ENCODE assay signal across 9 cellular contexts in genomic region chr5:158819840-158820620, GRCh38.
DNase-seq lines count a peak whose midpoint lies in the region; ATAC-seq and TF ChIP-seq lines count a peak whose summit lies in the region.
"Had no signal": no experiment of that assay in that cellular context is flagged by ENCODE, and none has a peak within 500 bp of the region (broad histone marks: within the 10 kb centered on the region; RNA-seq: fewer than 3 reads in every experiment).

No MANE protein-coding gene starts in this region.

- H3K27ac Mint-ChIP-seq in activated CD8-positive, alpha-beta T cell treated with anti-CD3 and anti-CD28 coated beads, Interleukin-2, amount 10 ng/mL, durations not matched to agents 7 days and 5 days = no peak overlapping the region
- no peak overlapping the region for H3K27ac Mint-ChIP-seq in stimulated activated effector memory CD8-positive, alpha-beta T cell treated with anti-CD3 and anti-CD28 coated beads, Interleukin-12 subunit alpha, Interleukin-12 subunit beta, amount 100 ng/mL, for 72 hours
- H3K27ac Mint-ChIP-seq in CD8-positive, alpha-beta T cell = no peak overlapping the region

- intact Hi-C loops in A673 (cut with micrococcal nuclease; ENCODE audit: unreplicated experiment) = no loop called here
- intact Hi-C loops in CD8-positive, alpha-beta T cell (cut with DNase I, micrococcal nuclease) = no loop called here

- H3K27ac ChIP-seq in A673 (ENCODE audit: low read depth, low read length, poor library complexity, severe bottlenecking) = no peak overlapping the region
- no peak overlapping the region for H3K27ac ChIP-seq in CD8-positive, alpha-beta T cell (ENCODE audit: low read depth, low read length)

- CTCF ChIA-PET in activated CD8-positive, alpha-beta T cell treated with anti-CD3 and anti-CD28 coated beads, Interleukin-2, amount 10 ng/mL, durations not matched to agents 7 days and 5 days (lab: Charles Lee) = no interaction called here
- CTCF ChIA-PET in A673 (lab: Charles Lee) = no interaction called here
- CTCF ChIA-PET in CD8-positive, alpha-beta T cell (lab: Charles Lee) = no interaction called here

- POLR2A ChIA-PET in activated CD8-positive, alpha-beta T cell treated with anti-CD3 and anti-CD28 coated beads, Interleukin-2, amount 10 ng/mL, durations not matched to agents 7 days and 5 days (lab: Charles Lee) = no interaction called here
- POLR2A ChIA-PET in A673 (lab: Charles Lee; ENCODE audit: low non-redundant PET) = no interaction called here
- POLR2A ChIA-PET in CD8-positive, alpha-beta T cell (lab: Charles Lee) = no interaction called here

- no peaks in the 10 kb centered on the region for H3K36me3 ChIP-seq in A673 (ENCODE audit: insufficient read depth, low read length, poor library complexity, severe bottlenecking)
- H3K36me3 ChIP-seq in CD8-positive, alpha-beta T cell (ENCODE audit: insufficient read depth, low read length) = no peaks in the 10 kb centered on the region

- no peaks in the 10 kb centered on the region for H3K9me3 ChIP-seq in A673 (ENCODE audit: low read depth, low read length, poor library complexity, severe bottlenecking)
- no peaks in the 10 kb centered on the region for H3K9me3 ChIP-seq in CD8-positive, alpha-beta T cell (ENCODE audit: low read length)

- H3K36me3 Mint-ChIP-seq in activated CD8-positive, alpha-beta T cell treated with anti-CD3 and anti-CD28 coated beads, Interleukin-2, amount 10 ng/mL, durations not matched to agents 7 days and 5 days (ENCODE audit: low read depth) = peaks cover 5% of the 10 kb centered on the region
- peaks cover 4% of the 10 kb centered on the region for H3K36me3 Mint-ChIP-seq in stimulated activated effector memory CD8-positive, alpha-beta T cell treated with anti-CD3 and anti-CD28 coated beads, Interleukin-12 subunit alpha, Interleukin-12 subunit beta, amount 100 ng/mL, for 72 hours
- H3K36me3 Mint-ChIP-seq in CD8-positive, alpha-beta T cell = no peaks in the 10 kb centered on the region

- H3K27me3 Mint-ChIP-seq in activated CD8-positive, alpha-beta T cell treated with anti-CD3 and anti-CD28 coated beads, Interleukin-2, amount 10 ng/mL, durations not matched to agents 7 days and 5 days (ENCODE audit: low read depth) = no peaks in the 10 kb centered on the region
- no peaks in the 10 kb centered on the region for H3K27me3 Mint-ChIP-seq in CD8-positive, alpha-beta T cell (ENCODE audit: low read depth)

- BruUV-seq in A673 (replicated peaks; lab: Mats Ljungman, UMichigan) = no TSS peak

- no peak for TF ChIP-seq CTCF in A673 (conservative IDR thresholded peaks at IDR 0.05; ENCODE audit: low read depth, low read length)
- TF ChIP-seq CTCF in CD8-positive, alpha-beta T cell (IDR thresholded peaks at IDR 0.05) = no peak

- H3K4me1 ChIP-seq in A673 (ENCODE audit: insufficient read depth, low read length, poor library complexity, severe bottlenecking) = no peaks in the 10 kb centered on the region
- peaks cover 6% of the 10 kb centered on the region for H3K4me1 ChIP-seq in CD8-positive, alpha-beta T cell (ENCODE audit: insufficient read depth, low read length)

- peaks cover 40% of the 10 kb centered on the region for H3K4me1 Mint-ChIP-seq in activated CD8-positive, alpha-beta T cell treated with anti-CD3 and anti-CD28 coated beads, Interleukin-2, amount 10 ng/mL, durations not matched to agents 7 days and 5 days (ENCODE audit: low read depth)
- peaks cover 17% of the 10 kb centered on the region for H3K4me1 Mint-ChIP-seq in stimulated activated effector memory CD8-positive, alpha-beta T cell treated with anti-CD3 and anti-CD28 coated beads, Interleukin-12 subunit alpha, Interleukin-12 subunit beta, amount 100 ng/mL, for 72 hours
- H3K4me1 Mint-ChIP-seq in CD8-positive, alpha-beta T cell (ENCODE audit: low read depth) = peaks cover 29% of the 10 kb centered on the region

- DNase-seq in activated T-cell treated with anti-CD3 and anti-CD28 coated beads for 24 hours (ENCODE audit: low read depth) (peak; percentile 1), ureter (ENCODE audit: low spot score) (no peak), A673 (ENCODE audit: low spot score) (no peak)
- DNase-seq in activated T-cell treated with anti-CD3 and anti-CD28 coated beads, Interleukin-2, amount 50 U/mL, for 1 hour = no peak
- no peak for DNase-seq in activated CD8-positive, alpha-beta T cell treated with anti-CD3 and anti-CD28 coated beads, Interleukin-2, amount 10 ng/mL, durations not matched to agents 7 days and 5 days
- peak in 1 of 2 donors; percentile 3 for DNase-seq in stimulated activated effector memory CD8-positive, alpha-beta T cell treated with anti-CD3 and anti-CD28 coated beads, Interleukin-12 subunit alpha, Interleukin-12 subunit beta, amount 100 ng/mL, for 72 hours (ENCODE audit: low spot score in 2 of 2)
- DNase-seq in CD8-positive, alpha-beta T cell = no peak
- DNase-seq: left cardiac atrium had no signal

- no peaks in the 10 kb centered on the region for H3K27me3 ChIP-seq in A673 (replicated peaks; ENCODE audit: insufficient read depth, low read depth, low read length, poor library complexity)
- H3K27me3 ChIP-seq in CD8-positive, alpha-beta T cell (ENCODE audit: insufficient read depth, low read length) = no peaks in the 10 kb centered on the region

- ATAC-seq in HG02981 (IDR thresholded peaks at IDR 0.05; ENCODE audit: unreplicated experiment) = peak; percentile 75
- ATAC-seq in activated CD8-positive, alpha-beta T cell treated with anti-CD3 and anti-CD28 coated beads, Interleukin-2, amount 10 ng/mL, durations not matched to agents 7 days and 5 days = peak; percentile 61
- ATAC-seq in stimulated activated effector memory CD8-positive, alpha-beta T cell treated with anti-CD3 and anti-CD28 coated beads, Interleukin-12 subunit alpha, Interleukin-12 subunit beta, amount 100 ng/mL, for 72 hours = peak; percentile 97
- no peak for ATAC-seq in CD8-positive, alpha-beta T cell

- no peak overlapping the region for H3K4me3 Mint-ChIP-seq in activated CD8-positive, alpha-beta T cell treated with anti-CD3 and anti-CD28 coated beads, Interleukin-2, amount 10 ng/mL, durations not matched to agents 7 days and 5 days
- H3K4me3 Mint-ChIP-seq in stimulated activated effector memory CD8-positive, alpha-beta T cell treated with anti-CD3 and anti-CD28 coated beads, Interleukin-12 subunit alpha, Interleukin-12 subunit beta, amount 100 ng/mL, for 72 hours = no peak overlapping the region
- H3K4me3 Mint-ChIP-seq in CD8-positive, alpha-beta T cell = no peak overlapping the region

- no peak overlapping the region for H3K4me3 ChIP-seq in A673 (ENCODE audit: low read depth, low read length, poor library complexity, severe bottlenecking)
- no peak overlapping the region for H3K4me3 ChIP-seq in CD8-positive, alpha-beta T cell (ENCODE audit: low read depth, low read length)

- peaks cover 10% of the 10 kb centered on the region for H3K9me3 Mint-ChIP-seq in activated CD8-positive, alpha-beta T cell treated with anti-CD3 and anti-CD28 coated beads, Interleukin-2, amount 10 ng/mL, durations not matched to agents 7 days and 5 days (ENCODE audit: insufficient read depth)
- H3K9me3 Mint-ChIP-seq in stimulated activated effector memory CD8-positive, alpha-beta T cell treated with anti-CD3 and anti-CD28 coated beads, Interleukin-12 subunit alpha, Interleukin-12 subunit beta, amount 100 ng/mL, for 72 hours = no peaks in the 10 kb centered on the region
- H3K9me3 Mint-ChIP-seq in CD8-positive, alpha-beta T cell = peaks cover 5% of the 10 kb centered on the region
